In genomic region chr16:69130461-69130860, GRCh38 we compare ENCODE assay signal across 10 cellular contexts. TPM values are rescaled to one million over a fixed set of nuclear protein-coding genes. Genes with fewer than 3 reads are reported as not detected.
A peak's percentile ranks its signal among the peaks of the same experiment; 100 is the strongest.
DNase-seq lines count a peak whose midpoint lies in the region; ATAC-seq and TF ChIP-seq lines count a peak whose summit lies in the region.
"Had no signal": no experiment of that assay in that cellular context is flagged by ENCODE, and none has a peak within 500 bp of the region (broad histone marks: within the 10 kb centered on the region; RNA-seq: fewer than 3 reads in every experiment).

No MANE protein-coding gene starts in this region.

- H3K27ac Mint-ChIP-seq in activated CD8-positive, alpha-beta T cell treated with anti-CD3 and anti-CD28 coated beads for 36 hours: peak overlapping the region; percentile 93
- H3K27ac Mint-ChIP-seq in activated CD8-positive, alpha-beta T cell treated with anti-CD3 and anti-CD28 coated beads, Interleukin-2, amount 10 ng/mL, durations not matched to agents 7 days and 5 days: no peak overlapping the region

- no peaks in the 10 kb centered on the region for H3K9me2 ChIP-seq in PC-9 (ENCODE audit: insufficient read depth)

- H3K4me1 Mint-ChIP-seq in activated CD8-positive, alpha-beta T cell treated with anti-CD3 and anti-CD28 coated beads for 36 hours (ENCODE audit: low read depth): peaks cover 51% of the 10 kb centered on the region
- peaks cover 50% of the 10 kb centered on the region for H3K4me1 Mint-ChIP-seq in activated CD8-positive, alpha-beta T cell treated with anti-CD3 and anti-CD28 coated beads, Interleukin-2, amount 10 ng/mL, durations not matched to agents 7 days and 5 days (ENCODE audit: low read depth)

- H3K27ac ChIP-seq in PC-9: no peak overlapping the region
- H3K27ac ChIP-seq in sigmoid colon: peak overlapping the region in 3 of 4 donors; percentile 90 to 96 (median 90)

- CTCF ChIA-PET in activated CD8-positive, alpha-beta T cell treated with anti-CD3 and anti-CD28 coated beads for 36 hours (lab: Charles Lee): interaction anchor here (0.9 to 4.1 kb wide), 7 partner anchors 9 to 540 kb away, joined by 3 to 14 read pairs (median 4); no protein-coding TSS in a partner anchor
- CTCF ChIA-PET in activated CD8-positive, alpha-beta T cell treated with anti-CD3 and anti-CD28 coated beads, Interleukin-2, amount 10 ng/mL, durations not matched to agents 7 days and 5 days (lab: Charles Lee): interaction anchor here (1.1 to 2.1 kb wide), 5 partner anchors 18 to 602 kb away, joined by 3 to 9 read pairs (median 5); no protein-coding TSS in a partner anchor
- CTCF ChIA-PET in PC-9 (lab: Charles Lee): no interaction called here

- no peak for TF ChIP-seq EP300 in sigmoid colon (IDR thresholded peaks at IDR 0.05)

- H4K20me1 ChIP-seq in PC-9 (ENCODE audit: insufficient read depth): peaks cover 39% of the 10 kb centered on the region

- no peak for TF ChIP-seq CTCF in activated CD8-positive, alpha-beta T cell treated with anti-CD3 and anti-CD28 coated beads for 36 hours (IDR thresholded peaks at IDR 0.05)
- TF ChIP-seq CTCF in PC-9 (conservative IDR thresholded peaks at IDR 0.05) (no peak), epithelial cell of proximal tubule (conservative IDR thresholded peaks at IDR 0.05; ENCODE audit: low read depth, low read length) (no peak), sigmoid colon (IDR thresholded peaks at IDR 0.05) (no peak)

- H3K36me3 Mint-ChIP-seq in activated CD8-positive, alpha-beta T cell treated with anti-CD3 and anti-CD28 coated beads for 36 hours (ENCODE audit: low read depth): peaks cover 42% of the 10 kb centered on the region
- peaks cover 38% of the 10 kb centered on the region for H3K36me3 Mint-ChIP-seq in activated CD8-positive, alpha-beta T cell treated with anti-CD3 and anti-CD28 coated beads, Interleukin-2, amount 10 ng/mL, durations not matched to agents 7 days and 5 days (ENCODE audit: low read depth)

- peak overlapping the region; percentile 88 for H3K4me3 Mint-ChIP-seq in activated CD8-positive, alpha-beta T cell treated with anti-CD3 and anti-CD28 coated beads for 36 hours
- no peak overlapping the region for H3K4me3 Mint-ChIP-seq in activated CD8-positive, alpha-beta T cell treated with anti-CD3 and anti-CD28 coated beads, Interleukin-2, amount 10 ng/mL, durations not matched to agents 7 days and 5 days

- H3K27me3 Mint-ChIP-seq in activated CD8-positive, alpha-beta T cell treated with anti-CD3 and anti-CD28 coated beads for 36 hours: no peaks in the 10 kb centered on the region
- no peaks in the 10 kb centered on the region for H3K27me3 Mint-ChIP-seq in activated CD8-positive, alpha-beta T cell treated with anti-CD3 and anti-CD28 coated beads, Interleukin-2, amount 10 ng/mL, durations not matched to agents 7 days and 5 days (ENCODE audit: low read depth)

- H3K4me2 ChIP-seq in PC-9: peak overlapping the region; percentile 92

- no peak for TF ChIP-seq POLR2A in sigmoid colon (IDR thresholded peaks at IDR 0.05)

- no peaks in the 10 kb centered on the region for H3K27me3 ChIP-seq in PC-9 (ENCODE audit: insufficient read depth, low read depth)
- no peaks in the 10 kb centered on the region for H3K27me3 ChIP-seq in sigmoid colon

- BruUV-seq in PC-9 (replicated peaks; lab: Mats Ljungman, UMichigan): TSS peak; percentile 47

- intact Hi-C loops in activated CD8-positive, alpha-beta T cell treated with anti-CD3 and anti-CD28 coated beads for 36 hours (cut with micrococcal nuclease): loop anchor here (5.0 kb wide), 1 partner anchor 288 kb away; the partner anchor contains the start of gene TANGO6
- intact Hi-C loops in PC-9 (cut with micrococcal nuclease; ENCODE audit: unreplicated experiment): no loop called here
- intact Hi-C loops in sigmoid colon (cut with DNase I): loop anchor here (5.0 kb wide), 2 partner anchors 283 to 603 kb away; no protein-coding TSS in a partner anchor

- no peaks in the 10 kb centered on the region for H3K9me3 Mint-ChIP-seq in activated CD8-positive, alpha-beta T cell treated with anti-CD3 and anti-CD28 coated beads for 36 hours
- no peaks in the 10 kb centered on the region for H3K9me3 Mint-ChIP-seq in activated CD8-positive, alpha-beta T cell treated with anti-CD3 and anti-CD28 coated beads, Interleukin-2, amount 10 ng/mL, durations not matched to agents 7 days and 5 days (ENCODE audit: insufficient read depth)

- no peaks in the 10 kb centered on the region for H3K9me3 ChIP-seq in PC-9 (ENCODE audit: insufficient read depth, low read depth)
- H3K9me3 ChIP-seq in sigmoid colon: no peaks in the 10 kb centered on the region

- H3F3A ChIP-seq in PC-9 (ENCODE audit: insufficient read depth, low read depth): peaks cover 34% of the 10 kb centered on the region

- POLR2A ChIA-PET in activated CD8-positive, alpha-beta T cell treated with anti-CD3 and anti-CD28 coated beads for 36 hours (lab: Charles Lee): interaction anchor here (1.2 kb wide), 1 partner anchor 36 kb away, joined by 7 read pairs; no protein-coding TSS in a partner anchor
- POLR2A ChIA-PET in activated CD8-positive, alpha-beta T cell treated with anti-CD3 and anti-CD28 coated beads, Interleukin-2, amount 10 ng/mL, durations not matched to agents 7 days and 5 days (lab: Charles Lee): interaction anchor here (0.6 kb wide), 1 partner anchor 63 kb away, joined by 3 read pairs; no protein-coding TSS in a partner anchor
- POLR2A ChIA-PET in PC-9 (lab: Charles Lee; ENCODE audit: unreplicated experiment): interaction anchor here (0.6 kb wide), 1 partner anchor 342 kb away, joined by 11 read pairs; no protein-coding TSS in a partner anchor

- DNase-seq in activated CD8-positive, alpha-beta T cell treated with anti-CD3 and anti-CD28 coated beads for 36 hours: no peak
- no peak for DNase-seq in activated CD8-positive, alpha-beta T cell treated with anti-CD3 and anti-CD28 coated beads, Interleukin-2, amount 10 ng/mL, durations not matched to agents 7 days and 5 days
- DNase-seq in PC-9 (no peak), epithelial cell of proximal tubule (ENCODE audit: low read depth) (no peak), sigmoid colon (no peak), AG08395 (ENCODE audit: low spot score) (no peak), cerebellum (ENCODE audit: low spot score) (no peak)
- DNase-seq: AML-193, NCI-H1105 had no signal

- peaks cover 84% of the 10 kb centered on the region for H3K79me2 ChIP-seq in PC-9 (ENCODE audit: low read depth)

- peaks cover 9% of the 10 kb centered on the region for H3K36me3 ChIP-seq in PC-9 (ENCODE audit: low read depth)
- H3K36me3 ChIP-seq in sigmoid colon: no peaks in the 10 kb centered on the region

- H3K4me1 ChIP-seq in PC-9 (replicated peaks; ENCODE audit: insufficient read depth): peaks cover 26% of the 10 kb centered on the region
- H3K4me1 ChIP-seq in sigmoid colon: peaks cover 0 to 39% (median 24%) of the 10 kb centered on the region in 4 donors

- 76 to 79% methylated on average over 6 of the region's 6 CpGs for WGBS in sigmoid colon, 2 donors

- no peak overlapping the region for H2AFZ ChIP-seq in PC-9

- H3K4me3 ChIP-seq in PC-9 (peak overlapping the region; percentile 100; the same call in 1 of the 2 replicates), epithelial cell of proximal tubule (ENCODE audit: low read depth, low read length) (peak overlapping the region; percentile 85), sigmoid colon (no peak overlapping the region)

- no peak for ATAC-seq in activated CD8-positive, alpha-beta T cell treated with anti-CD3 and anti-CD28 coated beads for 36 hours
- ATAC-seq in activated CD8-positive, alpha-beta T cell treated with anti-CD3 and anti-CD28 coated beads, Interleukin-2, amount 10 ng/mL, durations not matched to agents 7 days and 5 days: no peak
- ATAC-seq in GM19455 (IDR thresholded peaks at IDR 0.05; ENCODE audit: unreplicated experiment): no peak

RNA-seq across cellular contexts. Expression of gene CHTF8, which starts 1.9 kb away (rescaled TPM):
- 100 to 1,000 TPM; 111 to 115 TPM for total RNA-seq in activated CD8-positive, alpha-beta T cell treated with anti-CD3 and anti-CD28 coated beads for 36 hours
- total RNA-seq in activated CD8-positive, alpha-beta T cell treated with anti-CD3 and anti-CD28 coated beads, Interleukin-2, amount 10 ng/mL, durations not matched to agents 7 days and 5 days: 100 to 1,000 TPM; 132 to 143 TPM
- 126 and 161 TPM in 2 replicates for total RNA-seq in PC-9 (2021)
- 47.4 and 53.7 TPM in 2 replicates for total RNA-seq in epithelial cell of proximal tubule
- total RNA-seq in sigmoid colon: 10 to 100 TPM; 46.3 to 79.2 (median 55.5) TPM
- polyA plus RNA-seq in sigmoid colon: 10 to 100 TPM; 61.9 to 77.0 (median 72.4) TPM
- total RNA-seq in cerebellum: 37.5 TPM

RNA-seq across cellular contexts. Expression of gene UTP4, which starts 2.0 kb away (rescaled TPM):
- 100 to 1,000 TPM; 112 to 121 TPM for total RNA-seq in activated CD8-positive, alpha-beta T cell treated with anti-CD3 and anti-CD28 coated beads for 36 hours
- 10 to 100 TPM; 56.3 to 59.7 TPM for total RNA-seq in activated CD8-positive, alpha-beta T cell treated with anti-CD3 and anti-CD28 coated beads, Interleukin-2, amount 10 ng/mL, durations not matched to agents 7 days and 5 days
- total RNA-seq in PC-9 (2021) (42.1 and 45.9 TPM in 2 replicates), epithelial cell of proximal tubule (16.3 and 41.0 TPM in 2 replicates), sigmoid colon (10 to 100 TPM; 24.6 to 37.5 (median 27.8) TPM), cerebellum (23.9 TPM)
- 10 to 100 TPM in 2 of 3 donors, 1 to 10 TPM in 1; 9.5 to 23.7 (median 13.8) TPM for polyA plus RNA-seq in sigmoid colon

RNA-seq across cellular contexts. Expression of gene HAS3, which starts 25.0 kb away (rescaled TPM):
- under 1 TPM; 0.11 to 0.43 TPM for total RNA-seq in activated CD8-positive, alpha-beta T cell treated with anti-CD3 and anti-CD28 coated beads for 36 hours
- under 1 TPM; 0.44 to 0.47 TPM for total RNA-seq in activated CD8-positive, alpha-beta T cell treated with anti-CD3 and anti-CD28 coated beads, Interleukin-2, amount 10 ng/mL, durations not matched to agents 7 days and 5 days
- 2.5 and 2.7 TPM in 2 replicates for total RNA-seq in PC-9 (2021)
- total RNA-seq in epithelial cell of proximal tubule: 14.0 and 16.4 TPM in 2 replicates
- total RNA-seq in sigmoid colon: under 1 TPM; 0.36 to 0.95 (median 0.74) TPM
- polyA plus RNA-seq in sigmoid colon: 1 to 10 TPM in 2 of 3 donors, under 1 TPM in 1; 0.60 to 5.8 (median 5.0) TPM
- total RNA-seq in cerebellum: 14.5 TPM

RNA-seq across cellular contexts. Expression of gene SNTB2, which starts 56.5 kb away (rescaled TPM):
- total RNA-seq in activated CD8-positive, alpha-beta T cell treated with anti-CD3 and anti-CD28 coated beads for 36 hours: 10 to 100 TPM; 11.8 to 13.0 TPM
- 10 to 100 TPM; 24.3 to 25.5 TPM for total RNA-seq in activated CD8-positive, alpha-beta T cell treated with anti-CD3 and anti-CD28 coated beads, Interleukin-2, amount 10 ng/mL, durations not matched to agents 7 days and 5 days
- total RNA-seq in PC-9 (2021) (30.3 and 33.8 TPM in 2 replicates), epithelial cell of proximal tubule (5.8 and 31.0 TPM in 2 replicates), sigmoid colon (10 to 100 TPM; 23.2 to 38.2 (median 30.0) TPM), cerebellum (9.3 TPM)
- polyA plus RNA-seq in sigmoid colon: 1 to 10 TPM; 4.2 to 7.3 (median 5.8) TPM

Comparison
In these comparisons a context has a peak if more than half of its experiments do, and no peak if none do; other contexts are left out.
1. H3K4me3 ChIP-seq: peak in PC-9 (single experiment) and epithelial cell of proximal tubule (single experiment); none in sigmoid colon (0 of 4).